ENCODE assay signal across 19 cellular contexts in the genomic region with DNA sequence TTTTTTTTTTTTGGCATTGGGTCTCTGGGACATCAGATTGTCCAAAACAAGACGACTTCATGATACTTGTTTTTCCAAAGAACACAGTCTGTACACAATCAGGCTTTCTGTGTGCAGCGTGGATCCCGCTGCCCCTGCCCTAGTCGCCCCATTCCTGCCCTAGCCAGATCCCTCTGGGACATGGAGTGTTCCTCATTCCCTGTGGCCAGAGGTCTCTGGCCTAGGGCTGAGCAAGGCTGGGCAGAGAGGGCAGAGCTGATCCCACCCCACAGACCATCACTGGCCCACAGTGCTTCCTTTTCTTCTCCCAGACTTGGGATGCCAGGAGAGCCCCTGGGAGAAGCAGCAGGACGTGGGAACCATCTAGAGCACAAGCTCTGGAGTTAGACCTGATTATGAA. TPM values are rescaled to one million over a fixed set of nuclear protein-coding genes. Genes with fewer than 3 reads are reported as not detected.
A peak's percentile ranks its signal among the peaks of the same experiment; 100 is the strongest.
DNase-seq lines count a peak whose midpoint lies in the region; ATAC-seq and TF ChIP-seq lines count a peak whose summit lies in the region.
"Had no signal": no experiment of that assay in that cellular context is flagged by ENCODE, and none has a peak within 500 bp of the region (broad histone marks: within the 10 kb centered on the region; RNA-seq: fewer than 3 reads in every experiment).

No MANE protein-coding gene starts in this region.

- whole genome bisulfite sequencing in aorta, 2 donors = 58 to 61% methylated on average over 5 of the region's 5 CpGs

- no peak overlapping the region for H3K4me3 ChIP-seq in left ventricle myocardium inferior
- no peak overlapping the region for H3K4me3 ChIP-seq in right atrium auricular region
- H3K4me3 ChIP-seq in coronary artery = no peak overlapping the region
- no peak overlapping the region for H3K4me3 ChIP-seq in osteoblast (ENCODE audit: insufficient read depth, low read length)
- H3K4me3 ChIP-seq in aorta (ENCODE audit: low read length in 2 of 2) = no peak overlapping the region
- no peak overlapping the region for H3K4me3 ChIP-seq in CD8-positive, alpha-beta T cell (ENCODE audit: low read depth, low read length)
- H3K4me3 ChIP-seq: GM23248, Peyer's patch had no signal

- H3K4me1 ChIP-seq in left ventricle myocardium inferior (peaks cover 42% of the 10 kb centered on the region), right atrium auricular region (peaks cover 0 to 14% of the 10 kb centered on the region in 2 donors), osteoblast (ENCODE audit: insufficient read depth, low read length) (peaks cover 51% of the 10 kb centered on the region), aorta (ENCODE audit: control insufficient read depth in 1 of 2, insufficient read depth in 2 of 2, low read length in 2 of 2) (no peaks in the 10 kb centered on the region)
- H3K4me1 ChIP-seq in CD8-positive, alpha-beta T cell (ENCODE audit: insufficient read depth, low read length) = no peaks in the 10 kb centered on the region
- H3K4me1 ChIP-seq: Peyer's patch had no signal

- no peak for ATAC-seq in aorta (ENCODE audit: low FRiP score)
- no peak for ATAC-seq in CD8-positive, alpha-beta T cell

- H2AFZ ChIP-seq in osteoblast (ENCODE audit: low read length) = peak overlapping the region; percentile 88
- H2AFZ ChIP-seq: GM23248 had no signal

- no peaks in the 10 kb centered on the region for H3K27me3 ChIP-seq in left ventricle myocardium inferior (ENCODE audit: low read depth)
- no peaks in the 10 kb centered on the region for H3K27me3 ChIP-seq in right atrium auricular region
- no peaks in the 10 kb centered on the region for H3K27me3 ChIP-seq in osteoblast (ENCODE audit: insufficient read depth, low read length)
- no peaks in the 10 kb centered on the region for H3K27me3 ChIP-seq in aorta (ENCODE audit: control insufficient read depth in 1 of 2, insufficient read depth in 2 of 2, low read length in 1 of 2)
- H3K27me3 ChIP-seq in CD8-positive, alpha-beta T cell (ENCODE audit: insufficient read depth, low read length) = no peaks in the 10 kb centered on the region
- H3K27me3 ChIP-seq: Peyer's patch had no signal

- DNase-seq in left ventricle myocardium inferior (no peak), right atrium auricular region (ENCODE audit: low spot score) (no peak), coronary artery (ENCODE audit: low spot score) (peak; percentile 72), osteoblast (ENCODE audit: insufficient read length, low spot score, missing footprints) (no peak), aorta (peak in 1 of 2 donors; percentile 70), GM13976 (ENCODE audit: low spot score) (no peak), DMS79 treated with DMSO at 0.1 percent for 48 hours (lab: John Stamatoyannopoulos, UW) (no peak)
- no peak for DNase-seq in CD8-positive, alpha-beta T cell
- DNase-seq: Calu3, DMS79, Karpas-422, MM.1S, NCI-H1930, NCI-H2171, NCI-H774, SHP77 had no signal

- intact Hi-C loops in left ventricle myocardium inferior (cut with micrococcal nuclease) (no loop called here), aorta (cut with DNase I) (no loop called here)
- intact Hi-C loops in CD8-positive, alpha-beta T cell (cut with DNase I, micrococcal nuclease) = no loop called here

- no peaks in the 10 kb centered on the region for H3K27me3 Mint-ChIP-seq in CD8-positive, alpha-beta T cell (ENCODE audit: low read depth)

- no peaks in the 10 kb centered on the region for H3K36me3 Mint-ChIP-seq in CD8-positive, alpha-beta T cell

- in situ Hi-C loops in GM13976 (cut with MboI; ENCODE audit: low sequenced_read_pairs, unreplicated experiment) = no loop called here

- CTCF ChIA-PET in CD8-positive, alpha-beta T cell (lab: Charles Lee) = interaction anchor here (1.2 to 1.3 kb wide), 2 partner anchors 76 to 106 kb away, joined by 3 read pairs; no protein-coding TSS in a partner anchor

- no peaks in the 10 kb centered on the region for H3K79me2 ChIP-seq in osteoblast (ENCODE audit: insufficient read depth, low read length)

- H3K27ac ChIP-seq in left ventricle myocardium inferior (replicated peaks) (peak overlapping the region; percentile 43), right atrium auricular region (peak overlapping the region in 1 of 2 donors; percentile 35), coronary artery (peak overlapping the region; percentile 80 to 92), osteoblast (ENCODE audit: low read depth, low read length) (peak overlapping the region; percentile 65), aorta (ENCODE audit: low read depth in 1 of 2, low read length in 2 of 2) (peak overlapping the region; percentile 47 to 90)
- no peak overlapping the region for H3K27ac ChIP-seq in CD8-positive, alpha-beta T cell (ENCODE audit: low read depth, low read length)
- H3K27ac ChIP-seq: GM23248, Peyer's patch had no signal

- H3K27ac Mint-ChIP-seq in CD8-positive, alpha-beta T cell = no peak overlapping the region

- no peaks in the 10 kb centered on the region for H4K20me1 ChIP-seq in osteoblast (ENCODE audit: insufficient read depth, low read length)

- H3K4me1 Mint-ChIP-seq in CD8-positive, alpha-beta T cell (ENCODE audit: low read depth) = no peaks in the 10 kb centered on the region

- peak overlapping the region; percentile 60 for H3K4me2 ChIP-seq in osteoblast (ENCODE audit: insufficient read depth, low read length)

- POLR2A ChIA-PET in CD8-positive, alpha-beta T cell (lab: Charles Lee) = no interaction called here

- H3K9me3 ChIP-seq in left ventricle myocardium inferior (replicated peaks) = no peaks in the 10 kb centered on the region
- H3K9me3 ChIP-seq in right atrium auricular region = no peaks in the 10 kb centered on the region
- H3K9me3 ChIP-seq in osteoblast (ENCODE audit: low read depth, low read length) = no peaks in the 10 kb centered on the region
- no peaks in the 10 kb centered on the region for H3K9me3 ChIP-seq in aorta (ENCODE audit: control insufficient read depth, low read length)
- no peaks in the 10 kb centered on the region for H3K9me3 ChIP-seq in CD8-positive, alpha-beta T cell (ENCODE audit: low read length)
- H3K9me3 ChIP-seq: Peyer's patch had no signal

- no peak overlapping the region for H3K4me3 Mint-ChIP-seq in CD8-positive, alpha-beta T cell

- TF ChIP-seq CTCF in left ventricle myocardium inferior (IDR thresholded peaks at IDR 0.05; ENCODE audit: borderline replicate concordance) (no peak), right atrium auricular region (IDR thresholded peaks at IDR 0.05) (no peak), coronary artery (IDR thresholded peaks at IDR 0.05) (no peak), osteoblast (IDR thresholded peaks at IDR 0.05; ENCODE audit: extremely low read depth, low read depth, low read length) (no peak), GM13976 (IDR thresholded peaks at IDR 0.05; ENCODE audit: borderline replicate concordance, control extremely low read depth, extremely low read depth, insufficient read depth, missing control alignments) (no peak)
- no peak for TF ChIP-seq CTCF in CD8-positive, alpha-beta T cell (IDR thresholded peaks at IDR 0.05)

- no peaks in the 10 kb centered on the region for H3K36me3 ChIP-seq in left ventricle myocardium inferior
- no peaks in the 10 kb centered on the region for H3K36me3 ChIP-seq in right atrium auricular region
- H3K36me3 ChIP-seq in osteoblast (ENCODE audit: insufficient read depth, low read length) = no peaks in the 10 kb centered on the region
- H3K36me3 ChIP-seq in aorta (ENCODE audit: control insufficient read depth in 1 of 2, insufficient read depth in 2 of 2, low read length in 1 of 2) = no peaks in the 10 kb centered on the region
- H3K36me3 ChIP-seq in CD8-positive, alpha-beta T cell (ENCODE audit: insufficient read depth, low read length) = no peaks in the 10 kb centered on the region
- H3K36me3 ChIP-seq: Peyer's patch had no signal

- no peaks in the 10 kb centered on the region for H3K9me3 Mint-ChIP-seq in CD8-positive, alpha-beta T cell

RNA-seq across cellular contexts. Expression of gene EIF2B2, which starts 20.9 kb away (rescaled TPM):
- 31.5 TPM for total RNA-seq in left ventricle myocardium inferior
- total RNA-seq in right atrium auricular region = 10 to 100 TPM; 26.1 to 35.3 TPM
- total RNA-seq in osteoblast = 30.4 and 39.4 TPM in 2 replicates
- 10 to 100 TPM; 37.4 to 39.8 TPM for total RNA-seq in aorta
- 10 to 100 TPM in 1 of 2 donors, 1 to 10 TPM in 1; 9.5 to 34.8 TPM for polyA plus RNA-seq in aorta
- total RNA-seq in CD8-positive, alpha-beta T cell = 10 to 100 TPM; 19.8 to 20.6 TPM

RNA-seq across cellular contexts. Expression of gene PGF, which starts 26.4 kb away (rescaled TPM):
- total RNA-seq in left ventricle myocardium inferior (4.2 TPM), right atrium auricular region (1 to 10 TPM; 3.3 to 7.0 TPM), osteoblast (16.3 and 24.5 TPM in 2 replicates), aorta (10 to 100 TPM; 29.1 to 33.7 TPM)
- polyA plus RNA-seq in aorta = 10 to 100 TPM in 1 of 2 donors, 1 to 10 TPM in 1; 7.6 to 16.3 TPM
- total RNA-seq in CD8-positive, alpha-beta T cell = under 1 TPM in 1 of 2 experiments, not detected in 1; 0.44 TPM

RNA-seq across cellular contexts. Expression of gene RPS6KL1, which starts 58.8 kb away (rescaled TPM):
- total RNA-seq in left ventricle myocardium inferior (20.5 TPM), right atrium auricular region (10 to 100 TPM in 1 of 2 donors, 1 to 10 TPM in 1; 7.6 to 10.3 TPM), osteoblast (0.29 and 0.36 TPM in 2 replicates), aorta (10 to 100 TPM; 12.6 to 17.3 TPM)
- 10 to 100 TPM in 1 of 2 donors, 1 to 10 TPM in 1; 3.3 to 13.8 TPM for polyA plus RNA-seq in aorta
- 10 to 100 TPM in 1 of 2 experiments, 1 to 10 TPM in 1; 8.9 to 10.8 TPM for total RNA-seq in CD8-positive, alpha-beta T cell
- total RNA-seq: A172 had no signal
